ENCODE assay signal across 26 cellular contexts in genomic region chr22:34115722-34116121, GRCh38.
A peak's percentile ranks its signal among the peaks of the same experiment; 100 is the strongest.
DNase-seq lines count a peak whose midpoint lies in the region; ATAC-seq, FAIRE-seq and TF ChIP-seq lines count a peak whose summit lies in the region.
"Had no signal": no experiment of that assay in that cellular context is flagged by ENCODE, and none has a peak within 500 bp of the region (broad histone marks: within the 10 kb centered on the region; RNA-seq: fewer than 3 reads in every experiment).

No MANE protein-coding gene starts in this region.

- no peaks in the 10 kb centered on the region for H3K9me3 ChIP-seq in Peyer's patch
- H3K9me3 ChIP-seq in endodermal cell (ENCODE audit: control insufficient read depth, low read length): no peaks in the 10 kb centered on the region
- H3K9me3 ChIP-seq in right lobe of liver: no peaks in the 10 kb centered on the region
- no peaks in the 10 kb centered on the region for H3K9me3 ChIP-seq in small intestine (ENCODE audit: control insufficient read depth, low read depth)
- H3K9me3 ChIP-seq: BE2C had no signal

- peaks cover 8% of the 10 kb centered on the region for H3K27me3 Mint-ChIP-seq in endodermal cell (ENCODE audit: insufficient read depth)
- peaks cover 1% of the 10 kb centered on the region for H3K27me3 Mint-ChIP-seq in HFFc6 (ENCODE audit: insufficient read depth)
- H3K27me3 Mint-ChIP-seq: CD4-positive, CD25-positive, alpha-beta regulatory T cell; CD8-positive, alpha-beta memory T cell had no signal

- H3K27ac ChIP-seq in Peyer's patch (peak overlapping the region in 3 of 4 donors; percentile 56 to 91 (median 77)), endodermal cell (ENCODE audit: low read depth, low read length) (no peak overlapping the region), right lobe of liver (peak overlapping the region; percentile 0 to 71 (median 44)), small intestine (ENCODE audit: low read depth in 1 of 2, low read length in 1 of 2) (peak overlapping the region; percentile 82 to 89)
- H3K27ac ChIP-seq: HL-60 had no signal

- peaks cover 0 to 6% (median 0%) of the 10 kb centered on the region in 4 donors for H3K4me1 ChIP-seq in Peyer's patch
- no peaks in the 10 kb centered on the region for H3K4me1 ChIP-seq in endodermal cell (ENCODE audit: control insufficient read depth, insufficient read depth, low read length)
- peaks cover 0 to 12% (median 4%) of the 10 kb centered on the region in 4 donors for H3K4me1 ChIP-seq in right lobe of liver
- H3K4me1 ChIP-seq in small intestine (ENCODE audit: control insufficient read depth in 2 of 2, insufficient read depth in 1 of 2, low read depth in 1 of 2, low read length in 1 of 2): no peaks in the 10 kb centered on the region
- H3K4me1 ChIP-seq: BE2C had no signal

- 93% methylated on average over 2 of the region's 2 CpGs; no CpG with 5 or more reads in 1 of the 2 experiments for WGBS in endodermal cell (ENCODE audit: insufficient coverage in 1 of 2, insufficient read length in 1 of 2), 2 experiments
- WGBS in right lobe of liver (ENCODE audit: insufficient coverage, low coverage, low lambda C conversion rate, missing lambda C conversion rate): 54% methylated on average over 2 of the region's 2 CpGs
- WGBS in small intestine, 3 donors: 13 to 55% (median 47%) methylated on average over 2 of the region's 2 CpGs

- intact Hi-C loops in right lobe of liver (cut with DNase I): no loop called here

- no peak overlapping the region for H3K27ac Mint-ChIP-seq in endodermal cell
- no peak overlapping the region for H3K27ac Mint-ChIP-seq in HFFc6
- H3K27ac Mint-ChIP-seq: CD8-positive, alpha-beta memory T cell had no signal

- H3K36me3 ChIP-seq in Peyer's patch: no peaks in the 10 kb centered on the region
- H3K36me3 ChIP-seq in endodermal cell (ENCODE audit: control insufficient read depth, insufficient read depth, low read length): no peaks in the 10 kb centered on the region
- no peaks in the 10 kb centered on the region for H3K36me3 ChIP-seq in right lobe of liver
- no peaks in the 10 kb centered on the region for H3K36me3 ChIP-seq in small intestine (ENCODE audit: control insufficient read depth in 2 of 2, insufficient read depth in 2 of 2, low read length in 2 of 2)
- H3K36me3 ChIP-seq: BE2C had no signal

- DNase-seq in Peyer's patch (no peak), endodermal cell (no peak), right lobe of liver (no peak), small intestine (peak; percentile 97), HFFc6 (no peak)
- no peak for DNase-seq in stimulated activated naive CD4-positive, alpha-beta T cell (lab: John Stamatoyannopoulos, UW)
- DNase-seq: ACHN; BE2C; C1 segment of cervical spinal cord; CD4-positive, CD25-positive, alpha-beta regulatory T cell; CD8-positive, alpha-beta memory T cell; COR-L47; DMS 273 treated with DMSO at 0.1 percent for 48 hours; DMS53; DND-41; EL; GOT3; H7; IMR-90 had no signal

- H3K36me3 Mint-ChIP-seq in endodermal cell (ENCODE audit: low read depth) (no peaks in the 10 kb centered on the region), HFFc6 (ENCODE audit: low read depth) (no peaks in the 10 kb centered on the region; the same call in 1 of the 2 replicates)
- H3K36me3 Mint-ChIP-seq: CD4-positive, CD25-positive, alpha-beta regulatory T cell; CD8-positive, alpha-beta memory T cell had no signal

- FAIRE-seq in small intestine (lab: Jason Lieb, UNC): no peak
- FAIRE-seq: A204.1, GM12878, GM18507, K562 had no signal

- H3K4me1 Mint-ChIP-seq in endodermal cell: no peaks in the 10 kb centered on the region
- no peaks in the 10 kb centered on the region for H3K4me1 Mint-ChIP-seq in HFFc6 (ENCODE audit: low read depth)
- H3K4me1 Mint-ChIP-seq: CD4-positive, CD25-positive, alpha-beta regulatory T cell; CD8-positive, alpha-beta memory T cell had no signal

- ATAC-seq in right lobe of liver: peak; percentile 84 to 93 (median 90)
- no peak for ATAC-seq in GM21723 (IDR thresholded peaks at IDR 0.05; ENCODE audit: unreplicated experiment)
- ATAC-seq in GM18907 (IDR thresholded peaks at IDR 0.05; ENCODE audit: unreplicated experiment): no peak
- ATAC-seq: GM12878, K562 had no signal

- no peak overlapping the region for H3K4me3 ChIP-seq in Peyer's patch
- no peak overlapping the region for H3K4me3 ChIP-seq in endodermal cell (ENCODE audit: low read length)
- no peak overlapping the region for H3K4me3 ChIP-seq in right lobe of liver
- no peak overlapping the region for H3K4me3 ChIP-seq in small intestine (ENCODE audit: low read depth in 1 of 2, low read length in 2 of 2)
- H3K4me3 ChIP-seq: GM12878, K562 had no signal

- TF ChIP-seq CTCF in Peyer's patch (IDR thresholded peaks at IDR 0.05): peak in 3 of 6 experiments; percentile 34 to 42 (median 40)
- peak; percentile 37 for TF ChIP-seq CTCF in endodermal cell (conservative IDR thresholded peaks at IDR 0.05)
- TF ChIP-seq CTCF in right lobe of liver (IDR thresholded peaks at IDR 0.05): peak in 1 of 4 donors; percentile 6
- TF ChIP-seq CTCF in HFFc6 (IDR thresholded peaks at IDR 0.05): no peak

- no peak overlapping the region for H3K9ac ChIP-seq in endodermal cell (ENCODE audit: extremely low read depth, low read length, poor library complexity, severe bottlenecking)

- H3K4me3 Mint-ChIP-seq in endodermal cell: no peak overlapping the region
- H3K4me3 Mint-ChIP-seq in HFFc6: no peak overlapping the region
- H3K4me3 Mint-ChIP-seq: CD4-positive, CD25-positive, alpha-beta regulatory T cell; CD8-positive, alpha-beta memory T cell had no signal

- TF ChIP-seq POLR2A in Peyer's patch (IDR thresholded peaks at IDR 0.05) (no peak), right lobe of liver (IDR thresholded peaks at IDR 0.05) (no peak)

- H3K27me3 ChIP-seq in Peyer's patch: no peaks in the 10 kb centered on the region
- no peaks in the 10 kb centered on the region for H3K27me3 ChIP-seq in endodermal cell (ENCODE audit: control insufficient read depth, insufficient read depth, low read length, poor library complexity, severe bottlenecking)
- H3K27me3 ChIP-seq in right lobe of liver: no peaks in the 10 kb centered on the region
- H3K27me3 ChIP-seq in small intestine (ENCODE audit: control insufficient read depth in 2 of 2, insufficient read depth in 2 of 2, low read length in 2 of 2): no peaks in the 10 kb centered on the region
- H3K27me3 ChIP-seq: BE2C had no signal

- peaks cover 2% of the 10 kb centered on the region for H3K9me3 Mint-ChIP-seq in endodermal cell
- peaks cover 42% of the 10 kb centered on the region for H3K9me3 Mint-ChIP-seq in HFFc6

Comparison
In these comparisons a context has a peak if more than half of its experiments do, and no peak if none do; other contexts are left out.
1. ATAC-seq: peak in right lobe of liver (4 of 4); none in GM21723 (single experiment) and GM18907 (single experiment).